In the genomic region with DNA sequence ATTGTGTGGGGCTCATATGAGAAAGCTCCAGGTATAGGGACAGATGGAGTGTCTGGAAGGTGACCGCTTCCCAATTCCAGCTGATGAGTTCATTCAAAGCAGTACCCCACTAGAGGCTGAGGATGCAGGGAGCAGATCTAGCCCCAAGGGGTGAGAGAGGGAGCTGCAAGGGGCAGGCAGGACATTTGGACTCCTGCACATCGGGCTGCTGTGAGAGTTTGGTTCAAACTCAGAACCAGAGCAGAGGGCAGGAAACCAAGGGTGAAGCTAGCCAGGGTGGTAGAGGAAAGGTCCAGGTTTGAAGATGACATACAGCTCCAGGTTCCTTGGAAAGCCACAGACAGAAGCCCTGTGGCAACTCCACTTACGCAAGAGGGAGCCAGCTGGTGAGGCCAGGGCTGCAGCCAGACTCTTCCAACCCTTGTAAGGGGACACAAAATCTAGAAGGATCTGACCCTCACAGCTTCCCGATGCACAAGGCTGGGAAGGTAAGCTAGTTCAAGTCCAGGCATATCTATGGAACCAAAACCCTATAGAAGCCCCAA, we compare ENCODE assay signal across 15 cellular contexts.
"Had no signal": no experiment of that assay in that cellular context is flagged by ENCODE, and none has a peak within 500 bp of the region (broad histone marks: within the 10 kb centered on the region; RNA-seq: fewer than 3 reads in every experiment).

No MANE protein-coding gene starts in this region.

- H3K4me1 Mint-ChIP-seq: activated CD4-positive, alpha-beta T cell treated with anti-CD3 and anti-CD28 coated beads, Interleukin-2, amount 10 ng/mL, durations not matched to agents 24 days and 14 days; activated naive CD8-positive, alpha-beta T cell treated with anti-CD3 and anti-CD28 coated beads for 36 hours had no signal

- H3K4me3 Mint-ChIP-seq: activated CD4-positive, alpha-beta T cell treated with anti-CD3 and anti-CD28 coated beads, Interleukin-2, amount 10 ng/mL, durations not matched to agents 24 days and 14 days; activated naive CD8-positive, alpha-beta T cell treated with anti-CD3 and anti-CD28 coated beads for 36 hours; nephron; stimulated activated naive CD8-positive, alpha-beta T cell treated with anti-CD3 and anti-CD28 coated beads, Interleukin-15, Interleukin-2, amounts not matched to agents 100 ng/mL and 50 ng/mL, for 24 hours had no signal

- H3K36me3 Mint-ChIP-seq: activated naive CD8-positive, alpha-beta T cell treated with anti-CD3 and anti-CD28 coated beads for 36 hours had no signal

- H3K27me3 ChIP-seq: ascending aorta, dorsolateral prefrontal cortex, right lobe of liver, testis, upper lobe of right lung had no signal

- H3K9me3 ChIP-seq: ascending aorta, right lobe of liver, testis, upper lobe of right lung had no signal

- H3K27ac ChIP-seq: ascending aorta, dorsolateral prefrontal cortex, right lobe of liver, testis, upper lobe of right lung had no signal

- DNase-seq: activated CD4-positive, alpha-beta T cell treated with anti-CD3 and anti-CD28 coated beads, Interleukin-2, amount 10 ng/mL, durations not matched to agents 24 days and 14 days; activated CD4-positive, CD25-positive, alpha-beta regulatory T cell; activated gamma-delta T cell treated with Interleukin-2 at 50 U/mL for 16 hours; activated naive CD8-positive, alpha-beta T cell treated with anti-CD3 and anti-CD28 coated beads for 36 hours; dorsolateral prefrontal cortex; left ventricle myocardium superior; mesendoderm; occipital lobe; right lobe of liver; testis; upper lobe of right lung had no signal

- H3K4me1 ChIP-seq: right lobe of liver had no signal

- H3K4me3 ChIP-seq: ascending aorta, dorsolateral prefrontal cortex, right lobe of liver, testis, upper lobe of right lung had no signal

- H3K27me3 Mint-ChIP-seq: activated CD4-positive, alpha-beta T cell treated with anti-CD3 and anti-CD28 coated beads, Interleukin-2, amount 10 ng/mL, durations not matched to agents 24 days and 14 days; activated naive CD8-positive, alpha-beta T cell treated with anti-CD3 and anti-CD28 coated beads for 36 hours; progenitor cell of endocrine pancreas had no signal

- H3K36me3 ChIP-seq: ascending aorta, right lobe of liver, upper lobe of right lung had no signal

- H3K27ac Mint-ChIP-seq: activated CD4-positive, alpha-beta T cell treated with anti-CD3 and anti-CD28 coated beads, Interleukin-2, amount 10 ng/mL, durations not matched to agents 24 days and 14 days; activated naive CD8-positive, alpha-beta T cell treated with anti-CD3 and anti-CD28 coated beads for 36 hours; progenitor cell of endocrine pancreas; stimulated activated naive CD8-positive, alpha-beta T cell treated with anti-CD3 and anti-CD28 coated beads, Interleukin-15, Interleukin-2, amounts not matched to agents 100 ng/mL and 50 ng/mL, for 24 hours had no signal

- ATAC-seq: left ventricle myocardium superior, upper lobe of right lung had no signal
